8 cellular contexts compared by ENCODE assay signal in the genomic region with DNA sequence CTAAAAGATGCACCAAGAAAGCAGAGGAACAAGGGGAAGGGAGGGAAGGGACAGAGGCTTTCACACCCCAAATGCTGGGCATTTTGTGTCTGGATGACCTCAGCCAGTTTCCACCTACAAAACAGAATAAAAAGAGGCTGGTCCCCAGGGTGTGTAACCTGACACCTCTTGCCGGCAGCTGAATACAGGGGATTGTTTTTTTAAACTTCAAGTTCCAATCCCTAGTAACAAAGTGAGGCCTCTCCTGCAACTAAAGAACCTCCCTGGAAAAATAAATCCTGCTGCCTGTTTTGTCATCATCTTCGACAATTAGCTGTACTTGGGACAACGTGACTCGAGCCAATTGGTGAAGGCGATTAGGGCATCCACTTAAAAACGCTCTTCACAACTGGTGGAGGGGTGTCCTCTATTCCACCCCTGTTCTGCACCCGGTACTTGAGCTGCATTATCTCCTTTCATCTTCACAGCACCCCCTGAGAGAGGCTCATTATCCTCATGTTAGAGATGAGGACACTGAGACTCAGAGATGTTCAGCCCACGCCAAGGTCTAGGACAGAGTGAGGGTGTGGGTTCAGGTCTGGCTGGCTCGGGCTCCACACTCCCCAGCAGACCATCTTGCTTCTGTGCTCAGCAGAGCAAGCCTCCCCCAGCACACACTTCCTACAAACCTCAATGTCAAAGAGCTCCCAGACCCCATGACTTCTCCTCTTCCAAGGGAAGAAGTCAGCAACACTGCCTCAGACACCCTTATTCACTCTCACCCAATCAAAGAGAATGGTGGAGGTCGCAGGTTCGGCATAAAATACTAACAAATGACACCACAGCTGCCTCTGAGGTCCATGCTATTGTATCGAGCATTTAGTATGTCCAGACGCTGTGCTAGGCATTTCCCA. TPM values are rescaled to one million over a fixed set of nuclear protein-coding genes. Genes with fewer than 3 reads are reported as not detected.
DNase-seq lines count a peak whose midpoint lies in the region; ATAC-seq and TF ChIP-seq lines count a peak whose summit lies in the region.

No MANE protein-coding gene starts in this region.

- intact Hi-C loops in gastrocnemius medialis (cut with DNase I; ENCODE audit: low total_unique reads) = no loop called here

- no peak overlapping the region for H3K4me3 ChIP-seq in gastrocnemius medialis

- H3K4me1 ChIP-seq in gastrocnemius medialis = peaks cover 28 to 36% of the 10 kb centered on the region in 2 donors

- no peak for TF ChIP-seq CTCF in gastrocnemius medialis (IDR thresholded peaks at IDR 0.05 in 4 of 5, conservative IDR thresholded peaks at IDR 0.05 in 1 of 5)

- H3K27me3 ChIP-seq in gastrocnemius medialis = no peaks in the 10 kb centered on the region

- H3K27ac ChIP-seq in gastrocnemius medialis = peak overlapping the region; percentile 18 to 51 (median 40)

- DNase-seq in DMS153 treated with DMSO at 0.1 percent for 48 hours (lab: John Stamatoyannopoulos, UW; ENCODE audit: unreplicated experiment) (peak; percentile 98), Kasumi-1 (lab: John Stamatoyannopoulos, UW) (peak; percentile 18 to 28), SK-N-DZ (ENCODE audit: low spot score) (peak; percentile 24), fibroblast of peridontal ligament (ENCODE audit: extremely low read depth) (peak; percentile 75), gastrocnemius medialis (no peak), NAMALWA (ENCODE audit: low spot score) (no peak), foreskin melanocyte (no peak)
- no peak for DNase-seq in stimulated activated CD8-positive, alpha-beta memory T cell treated with anti-CD3 and anti-CD28 coated beads, Interleukin-4, amount 100 ng/mL, for 48 hours

- ATAC-seq in gastrocnemius medialis = peak in 1 of 2 donors; percentile 34

- TF ChIP-seq POLR2A in gastrocnemius medialis (IDR thresholded peaks at IDR 0.05) = no peak

- no peaks in the 10 kb centered on the region for H3K36me3 ChIP-seq in gastrocnemius medialis

- H3K9me3 ChIP-seq in gastrocnemius medialis = no peaks in the 10 kb centered on the region

- in situ Hi-C loops in gastrocnemius medialis (cut with MboI; ENCODE audit: low sequenced_read_pairs in 4 of 4) = no loop called here

RNA-seq across cellular contexts. Expression of a gene that starts 15.2 kb away (rescaled TPM):
- not detected in 2 replicates for polyA plus RNA-seq in SK-N-DZ (2014; cell fraction: cytosol; rRNA removed)
- polyA plus RNA-seq in SK-N-DZ (2014; cell fraction: nucleus; rRNA removed) = not detected in 2 replicates
- 10 to 100 TPM in 1 of 4 donors, 1 to 10 TPM in 3; 7.1 to 13.9 (median 7.8) TPM for total RNA-seq in gastrocnemius medialis

Comparison
In these comparisons a context has a peak if more than half of its experiments do, and no peak if none do; other contexts are left out.
1. DNase-seq: peak in DMS153 treated with DMSO at 0.1 percent for 48 hours (single experiment), Kasumi-1 (2 of 2), SK-N-DZ (single experiment) and fibroblast of peridontal ligament (single experiment); none in gastrocnemius medialis (0 of 2), NAMALWA (single experiment), stimulated activated CD8-positive, alpha-beta memory T cell treated with anti-CD3 and anti-CD28 coated beads, Interleukin-4, amount 100 ng/mL, for 48 hours (single experiment) and foreskin melanocyte (single experiment).